8 cellular contexts compared by ENCODE assay signal in genomic region chr12:9283346-9284095, GRCh38.
DNase-seq lines count a peak whose midpoint lies in the region; TF ChIP-seq lines count a peak whose summit lies in the region.
"Not testable (repeated sequence)": the region's sequence is repeated elsewhere in the genome, so short reads cannot be mapped to it uniquely, and the experiment has no call there.

No MANE protein-coding gene starts in this region.

- DNase-seq in ACHN (peak; percentile 89), HK-2 (ENCODE audit: unreplicated experiment) (peak; percentile 64), NCI-H748 (lab: John Stamatoyannopoulos, UW; ENCODE audit: unreplicated experiment) (peak; percentile 48), chondrocyte (ENCODE audit: low spot score) (peak; percentile 93), kidney epithelial cell (ENCODE audit: low read depth) (peak; percentile 5), spleen (peak; percentile 88)
- peak; percentile 91 for DNase-seq in activated CD4-positive, alpha-beta T cell treated with anti-CD3 and anti-CD28 coated beads, Interleukin-2, amount 10 ng/mL, durations not matched to agents 24 days and 14 days

- H3K4me1 ChIP-seq in spleen = peaks cover 0 to 11% (median 5%) of the 10 kb centered on the region in 6 donors

- H3K4me1 Mint-ChIP-seq in activated CD4-positive, alpha-beta T cell treated with anti-CD3 and anti-CD28 coated beads, Interleukin-2, amount 10 ng/mL, durations not matched to agents 24 days and 14 days; chondrocyte (ENCODE audit: low read depth): not testable (repeated sequence)

- not testable (repeated sequence) for H3K27me3 ChIP-seq in kidney epithelial cell (ENCODE audit: control insufficient read depth, insufficient read depth, low read length); spleen (replicated peaks in 1 of 7)

- not testable (repeated sequence) for H3K36me3 Mint-ChIP-seq in activated CD4-positive, alpha-beta T cell treated with anti-CD3 and anti-CD28 coated beads, Interleukin-2, amount 10 ng/mL, durations not matched to agents 24 days and 14 days (ENCODE audit: low read depth); chondrocyte (ENCODE audit: low read depth)

- not testable (repeated sequence) for TF ChIP-seq CTCF in chondrocyte (IDR thresholded peaks at IDR 0.05); kidney epithelial cell (IDR thresholded peaks at IDR 0.05; ENCODE audit: insufficient read depth, low read length, poor library complexity, severe bottlenecking); spleen (IDR thresholded peaks at IDR 0.05 in 8 of 11, conservative IDR thresholded peaks at IDR 0.05 in 3 of 11)

- 0 to 2% (median 0%) methylated on average over 11 to 41 of the region's 42 CpGs for WGBS in spleen, 5 donors

- in situ Hi-C loops in ACHN (cut with HindIII; ENCODE audit: low pct_ligation_motif_present, low pct_unique_long_range_greater_than_20kb, low sequenced_read_pairs); GM18951 (cut with MboI; ENCODE audit: low sequenced_read_pairs, unreplicated experiment): not testable (repeated sequence)

- peak; percentile 63 for TF ChIP-seq POLR2A in GM18951 (IDR thresholded peaks at IDR 0.05; ENCODE audit: extremely low read depth, insufficient read depth, insufficient read length)
- not testable (repeated sequence) for TF ChIP-seq POLR2A in spleen (IDR thresholded peaks at IDR 0.05)

- intact Hi-C loops in activated CD4-positive, alpha-beta T cell treated with anti-CD3 and anti-CD28 coated beads, Interleukin-2, amount 10 ng/mL, durations not matched to agents 24 days and 14 days (cut with micrococcal nuclease); spleen (cut with DNase I; ENCODE audit: low total_unique reads): not testable (repeated sequence)

- H3K9me3 Mint-ChIP-seq in activated CD4-positive, alpha-beta T cell treated with anti-CD3 and anti-CD28 coated beads, Interleukin-2, amount 10 ng/mL, durations not matched to agents 24 days and 14 days; chondrocyte (ENCODE audit: low read depth): not testable (repeated sequence)

- H3K9me3 ChIP-seq in spleen = not testable (repeated sequence)

- H3K27ac ChIP-seq in spleen = peak overlapping the region in 7 of 8 donors; percentile 57 to 86 (median 79)

- H3K27me3 Mint-ChIP-seq in activated CD4-positive, alpha-beta T cell treated with anti-CD3 and anti-CD28 coated beads, Interleukin-2, amount 10 ng/mL, durations not matched to agents 24 days and 14 days = peaks cover 11% of the 10 kb centered on the region
- not testable (repeated sequence) for H3K27me3 Mint-ChIP-seq in chondrocyte (ENCODE audit: low read depth)

- H3K36me3 ChIP-seq in kidney epithelial cell (ENCODE audit: control insufficient read depth, insufficient read depth, low read length); spleen: not testable (repeated sequence)

- H3K4me3 ChIP-seq in kidney epithelial cell (ENCODE audit: low read depth, low read length) = peak overlapping the region; percentile 38
- H3K4me3 ChIP-seq in spleen = peak overlapping the region; percentile 30 to 75 (median 60)

- peak overlapping the region; percentile 66 for H3K27ac Mint-ChIP-seq in activated CD4-positive, alpha-beta T cell treated with anti-CD3 and anti-CD28 coated beads, Interleukin-2, amount 10 ng/mL, durations not matched to agents 24 days and 14 days
- H3K27ac Mint-ChIP-seq in chondrocyte (ENCODE audit: unreplicated experiment) = peak overlapping the region; percentile 92

- H3K4me3 Mint-ChIP-seq in activated CD4-positive, alpha-beta T cell treated with anti-CD3 and anti-CD28 coated beads, Interleukin-2, amount 10 ng/mL, durations not matched to agents 24 days and 14 days = peak overlapping the region; percentile 76
- H3K4me3 Mint-ChIP-seq in chondrocyte (ENCODE audit: unreplicated experiment) = peak overlapping the region; percentile 94

Comparison
In these comparisons a context has a peak if more than half of its experiments do, and no peak if none do; other contexts are left out.
1. Peak in every context shown above with its lines: DNase-seq, H3K4me3 ChIP-seq and H3K27ac ChIP-seq.
2. DNase-seq: peak in every context shown above with its lines; median percentile 93 in chondrocyte; 91 in activated CD4-positive, alpha-beta T cell treated with anti-CD3 and anti-CD28 coated beads, Interleukin-2, amount 10 ng/mL, durations not matched to agents 24 days and 14 days; 89 in ACHN; 88 in spleen; 64 in HK-2; 48 in NCI-H748; 5 in kidney epithelial cell.